In genomic region chr6:5865492-5866031, GRCh38 we compare ENCODE assay signal across 17 cellular contexts.
DNase-seq lines count a peak whose midpoint lies in the region; ATAC-seq and TF ChIP-seq lines count a peak whose summit lies in the region.
"Had no signal": no experiment of that assay in that cellular context is flagged by ENCODE, and none has a peak within 500 bp of the region (broad histone marks: within the 10 kb centered on the region; RNA-seq: fewer than 3 reads in every experiment).

No MANE protein-coding gene starts in this region.

- CTCF ChIA-PET in activated CD4-positive, alpha-beta memory T cell treated with anti-CD3 and anti-CD28 coated beads for 36 hours (lab: Charles Lee), result no interaction called here

- H3K27ac ChIP-seq in spleen (peak overlapping the region in 6 of 8 donors; percentile 47 to 78 (median 72)), Peyer's patch (no peak overlapping the region), dorsolateral prefrontal cortex (no peak overlapping the region)

- TF ChIP-seq POLR2A in NB4 (IDR thresholded peaks at IDR 0.05; ENCODE audit: extremely low read depth, insufficient read length), result no peak
- TF ChIP-seq POLR2A in spleen (IDR thresholded peaks at IDR 0.05), result no peak
- no peak for TF ChIP-seq POLR2A in Peyer's patch (IDR thresholded peaks at IDR 0.05)

- peaks cover 0 to 10% (median 6%) of the 10 kb centered on the region in 8 donors for H3K9me3 ChIP-seq in spleen
- H3K9me3 ChIP-seq in Peyer's patch, result no peaks in the 10 kb centered on the region

- intact Hi-C loops in activated CD4-positive, alpha-beta memory T cell treated with anti-CD3 and anti-CD28 coated beads for 36 hours (cut with micrococcal nuclease), result loop anchor here (1.0 to 10.0 kb wide), 2 partner anchors 14 to 649 kb away; no protein-coding TSS in a partner anchor
- intact Hi-C loops in spleen (cut with DNase I; ENCODE audit: low total_unique reads) (no loop called here), dorsolateral prefrontal cortex (cut with DNase I) (no loop called here)

- peaks cover 51% of the 10 kb centered on the region for H3K4me1 Mint-ChIP-seq in activated naive CD8-positive, alpha-beta T cell (ENCODE audit: low read depth)
- peaks cover 46% of the 10 kb centered on the region for H3K4me1 Mint-ChIP-seq in activated naive CD8-positive, alpha-beta T cell treated with anti-CD3 and anti-CD28 coated beads, Interleukin-2, amount 50 U/mL, for 24 hours
- peaks cover 49% of the 10 kb centered on the region for H3K4me1 Mint-ChIP-seq in activated CD4-positive, alpha-beta memory T cell treated with anti-CD3 and anti-CD28 coated beads for 36 hours (ENCODE audit: low read depth)

- no peak for TF ChIP-seq CTCF in NB4 (IDR thresholded peaks at IDR 0.05; ENCODE audit: low read depth, low read length)
- TF ChIP-seq CTCF in spleen (IDR thresholded peaks at IDR 0.05 in 8 of 11, conservative IDR thresholded peaks at IDR 0.05 in 3 of 11), result no peak
- TF ChIP-seq CTCF in Peyer's patch (IDR thresholded peaks at IDR 0.05), result no peak
- TF ChIP-seq CTCF in dorsolateral prefrontal cortex (IDR thresholded peaks at IDR 0.05 in 54 of 56, conservative IDR thresholded peaks at IDR 0.05 in 2 of 56; ENCODE audit: low read depth in 1 of 56, partially characterized antibody in 56 of 56), result no peak

- H3K4me3 Mint-ChIP-seq in activated naive CD8-positive, alpha-beta T cell, result no peak overlapping the region
- no peak overlapping the region for H3K4me3 Mint-ChIP-seq in activated naive CD8-positive, alpha-beta T cell treated with anti-CD3 and anti-CD28 coated beads, Interleukin-2, amount 50 U/mL, for 24 hours
- H3K4me3 Mint-ChIP-seq in activated CD4-positive, alpha-beta memory T cell treated with anti-CD3 and anti-CD28 coated beads for 36 hours, result no peak overlapping the region
- H3K4me3 Mint-ChIP-seq: activated B cell treated with CpG ODN at 0.5 μM for 24 hours had no signal

- POLR2A ChIA-PET in activated CD4-positive, alpha-beta memory T cell treated with anti-CD3 and anti-CD28 coated beads for 36 hours (lab: Charles Lee), result no interaction called here

- peak overlapping the region; percentile 36 for H3K27ac Mint-ChIP-seq in activated naive CD8-positive, alpha-beta T cell
- no peak overlapping the region for H3K27ac Mint-ChIP-seq in activated naive CD8-positive, alpha-beta T cell treated with anti-CD3 and anti-CD28 coated beads, Interleukin-2, amount 50 U/mL, for 24 hours
- H3K27ac Mint-ChIP-seq in activated CD4-positive, alpha-beta memory T cell treated with anti-CD3 and anti-CD28 coated beads for 36 hours, result peak overlapping the region; percentile 47
- H3K27ac Mint-ChIP-seq: activated B cell treated with CpG ODN at 0.5 μM for 24 hours had no signal

- H3K4me3 ChIP-seq in NB4 (ENCODE audit: low read depth, low read length) (no peak overlapping the region), spleen (no peak overlapping the region), Peyer's patch (no peak overlapping the region), dorsolateral prefrontal cortex (no peak overlapping the region)

- peaks cover 2% of the 10 kb centered on the region for H3K36me3 Mint-ChIP-seq in activated naive CD8-positive, alpha-beta T cell
- H3K36me3 Mint-ChIP-seq in activated naive CD8-positive, alpha-beta T cell treated with anti-CD3 and anti-CD28 coated beads, Interleukin-2, amount 50 U/mL, for 24 hours (ENCODE audit: low read depth), result peaks cover 5% of the 10 kb centered on the region
- H3K36me3 Mint-ChIP-seq in activated CD4-positive, alpha-beta memory T cell treated with anti-CD3 and anti-CD28 coated beads for 36 hours, result peaks cover 7% of the 10 kb centered on the region

- H3K27me3 ChIP-seq in spleen (replicated peaks in 1 of 7) (no peaks in the 10 kb centered on the region), Peyer's patch (no peaks in the 10 kb centered on the region), dorsolateral prefrontal cortex (no peaks in the 10 kb centered on the region)

- H3K4me1 ChIP-seq in spleen, result peaks cover 0 to 37% (median 9%) of the 10 kb centered on the region in 6 donors
- H3K4me1 ChIP-seq in Peyer's patch, result no peaks in the 10 kb centered on the region

- H3K9me3 Mint-ChIP-seq in activated naive CD8-positive, alpha-beta T cell (ENCODE audit: low read depth), result no peaks in the 10 kb centered on the region
- peaks cover 9% of the 10 kb centered on the region for H3K9me3 Mint-ChIP-seq in activated naive CD8-positive, alpha-beta T cell treated with anti-CD3 and anti-CD28 coated beads, Interleukin-2, amount 50 U/mL, for 24 hours
- H3K9me3 Mint-ChIP-seq in activated CD4-positive, alpha-beta memory T cell treated with anti-CD3 and anti-CD28 coated beads for 36 hours, result peaks cover 8% of the 10 kb centered on the region
- H3K9me3 Mint-ChIP-seq: activated B cell treated with CpG ODN at 0.5 μM for 24 hours had no signal

- H3K27me3 Mint-ChIP-seq in activated naive CD8-positive, alpha-beta T cell, result no peaks in the 10 kb centered on the region
- no peaks in the 10 kb centered on the region for H3K27me3 Mint-ChIP-seq in activated naive CD8-positive, alpha-beta T cell treated with anti-CD3 and anti-CD28 coated beads, Interleukin-2, amount 50 U/mL, for 24 hours
- H3K27me3 Mint-ChIP-seq in activated CD4-positive, alpha-beta memory T cell treated with anti-CD3 and anti-CD28 coated beads for 36 hours, result no peaks in the 10 kb centered on the region

- 23 to 31% (median 24%) methylated on average over 3 of the region's 3 CpGs for WGBS in spleen, 5 donors

- no peak for ATAC-seq in activated naive CD8-positive, alpha-beta T cell treated with anti-CD3 and anti-CD28 coated beads, Interleukin-2, amount 50 U/mL, for 24 hours

- no peak for DNase-seq in activated naive CD8-positive, alpha-beta T cell treated with anti-CD3 and anti-CD28 coated beads, Interleukin-2, amount 50 U/mL, for 24 hours
- DNase-seq in NB4 (ENCODE audit: low read depth) (peak; percentile 37), spleen (no peak), Peyer's patch (no peak), dorsolateral prefrontal cortex (no peak), NCI-H2227 (lab: John Stamatoyannopoulos, UW; ENCODE audit: unreplicated experiment) (no peak)
- DNase-seq in activated CD4-positive, alpha-beta memory T cell treated with anti-CD3 and anti-CD28 coated beads for 36 hours, result peak; percentile 31
- DNase-seq: activated B cell treated with CpG ODN at 0.5 μM for 24 hours, activated T-cell treated with anti-CD3 and anti-CD28 coated beads for 4 hours, amygdala, midbrain, NCI-H187 treated with DMSO at 0.1 percent for 48 hours, NCI-H524 treated with DMSO at 0.1 percent for 48 hours, right cardiac atrium, substantia nigra, SW 1271 had no signal

- no peaks in the 10 kb centered on the region for H3K36me3 ChIP-seq in spleen
- H3K36me3 ChIP-seq in Peyer's patch, result no peaks in the 10 kb centered on the region

Comparison
In these comparisons a context has a peak if more than half of its experiments do, and no peak if none do; other contexts are left out.
1. DNase-seq: peak in NB4 (single experiment) and activated CD4-positive, alpha-beta memory T cell treated with anti-CD3 and anti-CD28 coated beads for 36 hours (single experiment); none in activated naive CD8-positive, alpha-beta T cell treated with anti-CD3 and anti-CD28 coated beads, Interleukin-2, amount 50 U/mL, for 24 hours (single experiment), spleen (single experiment), Peyer's patch (0 of 3), dorsolateral prefrontal cortex (0 of 10) and NCI-H2227 (single experiment).
2. H3K27ac ChIP-seq: peak in spleen (6 of 8); none in Peyer's patch (0 of 4) and dorsolateral prefrontal cortex (0 of 59).